Comparison of ENCODE assay signal across 13 cellular contexts in the genomic region with DNA sequence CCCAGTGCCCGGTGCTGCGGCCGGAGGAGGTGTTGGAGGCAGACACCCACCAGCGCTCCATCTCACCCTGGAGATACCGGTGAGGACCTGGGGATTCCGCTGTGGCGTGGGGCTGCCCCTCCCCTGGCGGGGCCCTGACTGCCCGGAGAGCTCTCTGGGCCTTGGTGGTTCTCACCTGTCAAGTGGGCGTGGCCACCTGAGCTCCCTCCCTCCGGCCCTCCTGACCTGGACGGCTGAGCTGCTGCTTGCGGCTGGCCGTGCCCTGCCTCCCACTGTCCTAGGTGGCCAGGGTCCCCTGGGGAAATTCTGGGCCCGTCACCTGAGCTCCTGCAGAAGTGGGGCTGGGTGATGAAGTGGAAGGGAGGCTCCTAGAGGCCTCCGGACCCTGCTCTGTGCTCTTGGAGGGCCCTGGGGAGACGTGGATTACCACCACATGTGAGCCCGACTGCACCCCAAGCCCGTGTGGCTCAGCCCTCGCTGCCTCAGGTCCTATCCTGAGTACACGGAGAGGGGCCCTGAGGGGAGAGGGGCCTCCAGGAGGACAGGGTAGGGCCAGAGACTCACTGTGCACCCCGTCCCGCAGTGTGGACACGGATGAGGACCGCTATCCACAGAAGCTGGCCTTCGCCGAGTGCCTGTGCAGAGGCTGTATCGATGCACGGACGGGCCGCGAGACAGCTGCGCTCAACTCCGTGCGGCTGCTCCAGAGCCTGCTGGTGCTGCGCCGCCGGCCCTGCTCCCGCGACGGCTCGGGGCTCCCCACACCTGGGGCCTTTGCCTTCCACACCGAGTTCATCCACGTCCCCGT. TPM values are rescaled to one million over a fixed set of nuclear protein-coding genes. Genes with fewer than 3 reads are reported as not detected.
A peak's percentile ranks its signal among the peaks of the same experiment; 100 is the strongest.
DNase-seq lines count a peak whose midpoint lies in the region; ATAC-seq and TF ChIP-seq lines count a peak whose summit lies in the region.
"Had no signal": no experiment of that assay in that cellular context is flagged by ENCODE, and none has a peak within 500 bp of the region (broad histone marks: within the 10 kb centered on the region; RNA-seq: fewer than 3 reads in every experiment).

No MANE protein-coding gene starts in this region.

- no peaks in the 10 kb centered on the region for H3K27me3 ChIP-seq in Panc1 (ENCODE audit: control insufficient read depth, insufficient read depth, low read length)
- H3K27me3 ChIP-seq in transverse colon, result peaks cover 56% of the 10 kb centered on the region
- H3K27me3 ChIP-seq: ascending aorta had no signal

- H3K4me1 ChIP-seq in Panc1 (ENCODE audit: control insufficient read depth, insufficient read depth, low read length) (no peaks in the 10 kb centered on the region), transverse colon (peaks cover 8 to 30% (median 26%) of the 10 kb centered on the region in 4 donors)
- H3K4me1 ChIP-seq: parathyroid adenoma had no signal

- H3K27me3 Mint-ChIP-seq in natural killer cell (ENCODE audit: low read depth in 2 of 2), result peaks cover 0 to 3% of the 10 kb centered on the region in 2 donors
- peaks cover 0 to 6% of the 10 kb centered on the region in 2 donors for H3K27me3 Mint-ChIP-seq in natural killer cell treated with Interleukin-12 subunit alpha and Interleukin-12 subunit beta and Interleukin-15 and Interleukin-18, amount 100 ng/mL, for 72 hours

- H3K9me3 ChIP-seq in Panc1 (ENCODE audit: control insufficient read depth, insufficient read depth, low read depth, low read length), result no peaks in the 10 kb centered on the region
- H3K9me3 ChIP-seq in transverse colon, result no peaks in the 10 kb centered on the region
- H3K9me3 ChIP-seq: ascending aorta had no signal

- H3K27ac Mint-ChIP-seq in natural killer cell, result peak overlapping the region; percentile 72 to 90
- no peak overlapping the region for H3K27ac Mint-ChIP-seq in natural killer cell treated with Interleukin-12 subunit alpha and Interleukin-12 subunit beta and Interleukin-15 and Interleukin-18, amount 100 ng/mL, for 72 hours

- TF ChIP-seq CTCF in natural killer cell (IDR thresholded peaks at IDR 0.05) (no peak), Panc1 (IDR thresholded peaks at IDR 0.05) (no peak), transverse colon (IDR thresholded peaks at IDR 0.05) (no peak)

- DNase-seq in natural killer cell, result peak; percentile 37
- DNase-seq in natural killer cell treated with Interleukin-12 subunit alpha and Interleukin-12 subunit beta and Interleukin-15 and Interleukin-18, amount 100 ng/mL, for 72 hours (ENCODE audit: low spot score), result no peak
- no peak for DNase-seq in Panc1 (ENCODE audit: low read depth, low spot score)
- DNase-seq in iPS-NIHi7 (ENCODE audit: extremely low spot score), result peak; percentile 84
- DNase-seq in transverse colon, result peak; percentile 74
- no peak for DNase-seq in NCI-H2107 treated with DMSO at 0.1 percent for 48 hours (lab: John Stamatoyannopoulos, UW; ENCODE audit: unreplicated experiment)
- no peak for DNase-seq in Right ventricle myocardium superior

- H3K9me3 Mint-ChIP-seq in natural killer cell, result peaks cover 0 to 3% of the 10 kb centered on the region in 2 donors
- no peaks in the 10 kb centered on the region for H3K9me3 Mint-ChIP-seq in natural killer cell treated with Interleukin-12 subunit alpha and Interleukin-12 subunit beta and Interleukin-15 and Interleukin-18, amount 100 ng/mL, for 72 hours

- no peak for TF ChIP-seq POLR2A in transverse colon (IDR thresholded peaks at IDR 0.05)

- TF ChIP-seq EP300 in transverse colon (IDR thresholded peaks at IDR 0.05; ENCODE audit: low read depth), result no peak

- H3K27ac ChIP-seq in Panc1 (ENCODE audit: low read length) (no peak overlapping the region), transverse colon (no peak overlapping the region)
- H3K27ac ChIP-seq: ascending aorta, epithelial cell of prostate, parathyroid adenoma had no signal

- intact Hi-C loops in natural killer cell (cut with micrococcal nuclease), result loop anchor here (1.0 to 10.0 kb wide), 5 partner anchors 14 to 182 kb away; a partner anchor contains a TSS
- intact Hi-C loops in Panc1 (cut with micrococcal nuclease; ENCODE audit: unreplicated experiment), result no loop called here
- intact Hi-C loops in transverse colon (cut with DNase I; ENCODE audit: low total_unique reads), result no loop called here
- intact Hi-C loops in Right ventricle myocardium superior (cut with DNase I), result no loop called here

- 33% methylated on average over 41 of the region's 45 CpGs; no CpG with 5 or more reads in 1 of the 2 donors for WGBS in transverse colon (ENCODE audit: low coverage in 1 of 2), 2 donors

- H3K36me3 Mint-ChIP-seq in natural killer cell, result no peaks in the 10 kb centered on the region
- no peaks in the 10 kb centered on the region for H3K36me3 Mint-ChIP-seq in natural killer cell treated with Interleukin-12 subunit alpha and Interleukin-12 subunit beta and Interleukin-15 and Interleukin-18, amount 100 ng/mL, for 72 hours

- CTCF ChIA-PET in Panc1 (lab: Charles Lee), result no interaction called here

- in situ Hi-C loops in Panc1 (cut with HindIII; ENCODE audit: low pct_unique_long_range_greater_than_20kb, low sequenced_read_pairs) (no loop called here), transverse colon (cut with MboI; ENCODE audit: low pct_ligation_motif_present in 1 of 4, low pct_unique_long_range_greater_than_20kb in 1 of 4, low sequenced_read_pairs in 3 of 4) (no loop called here)

- ATAC-seq in natural killer cell, result peak in 1 of 3 donors; percentile 7
- no peak for ATAC-seq in natural killer cell treated with Interleukin-12 subunit alpha and Interleukin-12 subunit beta and Interleukin-15 and Interleukin-18, amount 100 ng/mL, for 72 hours
- ATAC-seq in Panc1, result 0 out of 2 replicates have a peak, but pooled peaks have one; percentile 3
- ATAC-seq in HG03159 (IDR thresholded peaks at IDR 0.05; ENCODE audit: unreplicated experiment), result no peak
- no peak for ATAC-seq in Right ventricle myocardium superior (ENCODE audit: poor library complexity)

- POLR2A ChIA-PET in Panc1 (lab: Charles Lee), result no interaction called here

- no peak overlapping the region for H3K4me3 ChIP-seq in Panc1 (ENCODE audit: low read depth in 2 of 2, low read length in 2 of 2)
- no peak overlapping the region for H3K4me3 ChIP-seq in transverse colon
- H3K4me3 ChIP-seq: ascending aorta had no signal

- no peaks in the 10 kb centered on the region for H3K36me3 ChIP-seq in Panc1 (ENCODE audit: control insufficient read depth, insufficient read depth, low read length)
- H3K36me3 ChIP-seq in transverse colon, result no peaks in the 10 kb centered on the region
- H3K36me3 ChIP-seq: ascending aorta had no signal

- peaks cover 31 to 67% of the 10 kb centered on the region in 2 donors for H3K4me1 Mint-ChIP-seq in natural killer cell
- H3K4me1 Mint-ChIP-seq in natural killer cell treated with Interleukin-12 subunit alpha and Interleukin-12 subunit beta and Interleukin-15 and Interleukin-18, amount 100 ng/mL, for 72 hours (ENCODE audit: low read depth in 2 of 2), result peaks cover 42 to 43% of the 10 kb centered on the region in 2 donors

- BruUV-seq in Panc1 (replicated peaks; lab: Mats Ljungman, UMichigan), result no TSS peak

- peak overlapping the region; percentile 64 for H3K4me3 Mint-ChIP-seq in natural killer cell
- no peak overlapping the region for H3K4me3 Mint-ChIP-seq in natural killer cell treated with Interleukin-12 subunit alpha and Interleukin-12 subunit beta and Interleukin-15 and Interleukin-18, amount 100 ng/mL, for 72 hours

RNA-seq across cellular contexts. Expression of a gene that starts 1.1 kb away (rescaled TPM):
- total RNA-seq in natural killer cell (1 to 10 TPM in 2 of 3 donors, under 1 TPM in 1; 0.61 to 3.0 (median 1.2) TPM), Panc1 (2021; ENCODE audit: unreplicated experiment) (not detected), transverse colon (not detected), Right ventricle myocardium superior (not detected)
- total RNA-seq in natural killer cell treated with Interleukin-12 subunit alpha and Interleukin-12 subunit beta and Interleukin-15 and Interleukin-18, amount 100 ng/mL, for 72 hours, result 1 to 10 TPM in 1 of 2 donors, under 1 TPM in 1; 0.64 to 1.0 TPM
- 0.22 TPM for polyA plus RNA-seq in Panc1 (2012; ENCODE audit: insufficient read length)
- total RNA-seq: ascending aorta had no signal
- polyA plus RNA-seq: CD14-positive monocyte, keratinocyte had no signal

RNA-seq across cellular contexts. Expression of a gene that starts 11.4 kb away (rescaled TPM):
- total RNA-seq in natural killer cell (1,000 to 10,000 TPM; 1,001 to 1,351 (median 1,051) TPM), Panc1 (2021; ENCODE audit: unreplicated experiment) (233 TPM), transverse colon (100 to 1,000 TPM; 258 to 306 (median 291) TPM), Right ventricle myocardium superior (53.7 TPM)
- total RNA-seq in natural killer cell treated with Interleukin-12 subunit alpha and Interleukin-12 subunit beta and Interleukin-15 and Interleukin-18, amount 100 ng/mL, for 72 hours, result 100 to 1,000 TPM; 268 to 386 TPM
- polyA plus RNA-seq in Panc1 (2012; ENCODE audit: insufficient read length), result 404 TPM

RNA-seq across cellular contexts. Expression of a gene that starts 23.5 kb away (rescaled TPM):
- total RNA-seq in natural killer cell (100 to 1,000 TPM; 176 to 271 (median 185) TPM), Panc1 (2021; ENCODE audit: unreplicated experiment) (96.8 TPM), transverse colon (10 to 100 TPM; 20.5 to 75.6 (median 47.3) TPM), Right ventricle myocardium superior (21.9 TPM)
- 100 to 1,000 TPM in 1 of 2 donors, 10 to 100 TPM in 1; 77.2 to 124 TPM for total RNA-seq in natural killer cell treated with Interleukin-12 subunit alpha and Interleukin-12 subunit beta and Interleukin-15 and Interleukin-18, amount 100 ng/mL, for 72 hours
- 84.8 TPM for polyA plus RNA-seq in Panc1 (2012; ENCODE audit: insufficient read length)

RNA-seq across cellular contexts. Expression of a gene that starts 46.9 kb away (rescaled TPM):
- total RNA-seq in natural killer cell, result 1 to 10 TPM; 8.2 to 9.2 (median 8.4) TPM
- 1 to 10 TPM in 1 of 2 donors, under 1 TPM in 1; 0.42 to 1.2 TPM for total RNA-seq in natural killer cell treated with Interleukin-12 subunit alpha and Interleukin-12 subunit beta and Interleukin-15 and Interleukin-18, amount 100 ng/mL, for 72 hours
- total RNA-seq in Panc1 (2021; ENCODE audit: unreplicated experiment), result not detected
- 0.40 TPM for polyA plus RNA-seq in Panc1 (2012; ENCODE audit: insufficient read length)
- total RNA-seq in transverse colon, result 1 to 10 TPM in 1 of 4 donors, under 1 TPM in 2, not detected in 1; 0.27 to 2.9 (median 0.75) TPM
- 3.0 TPM for total RNA-seq in Right ventricle myocardium superior
- total RNA-seq: ascending aorta had no signal
- polyA plus RNA-seq: keratinocyte had no signal

Comparison
In these comparisons a context has a peak if more than half of its experiments do, and no peak if none do; other contexts are left out.
1. DNase-seq: peak in natural killer cell (single experiment), iPS-NIHi7 (single experiment) and transverse colon (single experiment); none in natural killer cell treated with Interleukin-12 subunit alpha and Interleukin-12 subunit beta and Interleukin-15 and Interleukin-18, amount 100 ng/mL, for 72 hours (single experiment), Panc1 (single experiment), NCI-H2107 treated with DMSO at 0.1 percent for 48 hours (single experiment) and Right ventricle myocardium superior (single experiment).
2. H3K27ac Mint-ChIP-seq: peak in natural killer cell (2 of 2); none in natural killer cell treated with Interleukin-12 subunit alpha and Interleukin-12 subunit beta and Interleukin-15 and Interleukin-18, amount 100 ng/mL, for 72 hours (0 of 2).